ENCODE assay signal across 15 cellular contexts in the genomic region with DNA sequence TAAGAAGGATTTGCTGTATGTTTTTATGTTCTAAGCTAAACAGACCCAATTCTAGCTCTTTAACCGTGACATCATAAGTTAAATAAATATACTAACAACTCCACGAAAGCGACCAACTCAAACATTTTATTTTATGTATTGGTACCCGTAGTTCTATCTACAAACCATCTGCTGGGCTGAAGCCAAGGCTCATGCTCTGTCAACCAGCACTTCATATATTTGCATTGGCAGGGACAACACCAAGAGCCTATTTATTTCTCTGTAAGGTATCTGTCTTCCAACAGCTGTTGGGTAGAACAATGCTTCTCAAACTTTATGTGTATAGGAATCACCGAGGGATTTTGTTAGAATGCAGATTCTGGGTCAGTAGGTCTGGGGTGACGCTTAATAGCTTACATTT.
"Had no signal": no experiment of that assay in that cellular context is flagged by ENCODE, and none has a peak within 500 bp of the region (broad histone marks: within the 10 kb centered on the region; RNA-seq: fewer than 3 reads in every experiment).

No MANE protein-coding gene starts in this region.

- H3K9me3 ChIP-seq: body of pancreas, gastroesophageal sphincter, lower lobe of right lung, pancreas, thoracic aorta had no signal

- H3K27me3 Mint-ChIP-seq: central memory CD8-positive, alpha-beta T cell had no signal

- H3K27me3 ChIP-seq: body of pancreas, gastroesophageal sphincter, hepatocyte, pancreas, stomach had no signal

- ATAC-seq: body of pancreas, gastroesophageal sphincter, lower lobe of right lung had no signal

- H3K4me3 Mint-ChIP-seq: central memory CD8-positive, alpha-beta T cell; mesothelial cell of epicardium had no signal

- H3K27ac Mint-ChIP-seq: mesothelial cell of epicardium had no signal

- H3K27ac ChIP-seq: body of pancreas, gastroesophageal sphincter, hepatocyte, lower lobe of right lung, pancreas, stomach, thoracic aorta had no signal

- DNase-seq: activated CD4-positive, alpha-beta T cell treated with anti-CD3 and anti-CD28 coated beads, Interleukin-2, amount 50 U/mL, for 1 hour; activated CD4-positive, CD25-positive, alpha-beta regulatory T cell; activated naive CD4-positive, alpha-beta T cell treated with anti-CD3 and anti-CD28 coated beads, Interleukin-2, amount 50 U/mL, for 16 hours; effector memory CD4-positive, alpha-beta T cell; lower lobe of right lung; pancreas; stimulated activated CD4-positive, alpha-beta T cell treated with anti-CD3 and anti-CD28 coated beads, Interleukin-15, amount 100 ng/mL, for 24 hours; stimulated activated CD4-positive, alpha-beta T cell treated with anti-CD3 and anti-CD28 coated beads, Interleukin-4, amount 100 ng/mL, for 4 hours; stomach had no signal

- H3K4me3 ChIP-seq: body of pancreas, gastroesophageal sphincter, hepatocyte, lower lobe of right lung, pancreas, stomach, thoracic aorta had no signal

- H3K4me1 Mint-ChIP-seq: central memory CD8-positive, alpha-beta T cell; mesothelial cell of epicardium had no signal

- H3K36me3 ChIP-seq: gastroesophageal sphincter, lower lobe of right lung, pancreas, stomach, thoracic aorta had no signal

- H3K36me3 Mint-ChIP-seq: mesothelial cell of epicardium had no signal
